In genomic region chr19:48746120-48746519, GRCh38 we compare ENCODE assay signal across 1 cellular context.
TF ChIP-seq lines count a peak whose summit lies in the region.

No MANE protein-coding gene starts in this region.

TF ChIP-seq in HCT116, 20 proteins besides CTCF, POLR2A, EP300 and RAD21:
- TF ChIP-seq FOSL1 (IDR thresholded peaks at IDR 0.05; ENCODE audit: low read depth) (no peak), POLR2AphosphoS5 (IDR thresholded peaks at IDR 0.05; ENCODE audit: low read depth, low read length) (0 out of 2 replicates have a peak, but pooled peaks have one; percentile 1), CBX3 (IDR thresholded peaks at IDR 0.05; ENCODE audit: low read depth) (no peak)
TF ChIP-seq in HCT116: peak in this region for 1.
